In genomic region chr17:47240806-47241205, GRCh38 we compare ENCODE assay signal across 21 cellular contexts. TPM values are rescaled to one million over a fixed set of nuclear protein-coding genes. Genes with fewer than 3 reads are reported as not detected.
DNase-seq lines count a peak whose midpoint lies in the region; ATAC-seq, FAIRE-seq and TF ChIP-seq lines count a peak whose summit lies in the region.
"Had no signal": no experiment of that assay in that cellular context is flagged by ENCODE, and none has a peak within 500 bp of the region (broad histone marks: within the 10 kb centered on the region; RNA-seq: fewer than 3 reads in every experiment).

No MANE protein-coding gene starts in this region.

- POLR2A ChIA-PET in MCF 10A (lab: Yijun Ruan, JAX): interaction anchor here (1.0 to 1.5 kb wide), 2 partner anchors 10 to 11 kb away, joined by 4 to 5 read pairs; no protein-coding TSS in a partner anchor
- POLR2A ChIA-PET in K562 (lab: Yijun Ruan, JAX): interaction anchor here (0.6 to 2.1 kb wide), 6 partner anchors 9 to 574 kb away, joined by 3 to 7 read pairs (median 4); partner anchors contain the start of gene ITGB3

- CTCF ChIA-PET in MCF 10A (lab: Yijun Ruan, JAX) (interaction anchor here (0.5 to 2.5 kb wide), 5 partner anchors 10 to 930 kb away, joined by 3 to 9 read pairs (median 3); no protein-coding TSS in a partner anchor), mammary epithelial cell (lab: Charles Lee; ENCODE audit: low non-redundant PET) (interaction anchor here (0.7 kb wide), 1 partner anchor 35 kb away, joined by 8 read pairs; no protein-coding TSS in a partner anchor), K562 (lab: Yijun Ruan, JAX; ENCODE audit: low intra/inter-chr PET ratio) (no interaction called here)

- H3K18ac ChIP-seq in mesenchymal stem cell (ENCODE audit: low read depth in 1 of 2, low read length in 2 of 2): peak overlapping the region; percentile 4 to 67

- H3K27me3 ChIP-seq in mammary epithelial cell (ENCODE audit: insufficient read depth, low read length) (no peaks in the 10 kb centered on the region), K562 (ENCODE audit: control insufficient read depth in 2 of 2, insufficient read depth in 2 of 2, low read length in 2 of 2) (no peaks in the 10 kb centered on the region), mesenchymal stem cell (ENCODE audit: control insufficient read depth in 1 of 2, insufficient read depth in 1 of 2, low read length in 2 of 2) (no peaks in the 10 kb centered on the region), thoracic aorta (replicated peaks; ENCODE audit: insufficient read depth) (no peaks in the 10 kb centered on the region)
- H3K27me3 ChIP-seq: body of pancreas, left lung had no signal

- H3K27ac Mint-ChIP-seq in MCF 10A (ENCODE audit: low read depth, unreplicated experiment): peak overlapping the region; percentile 75
- no peak overlapping the region for H3K27ac Mint-ChIP-seq in endothelial cell (ENCODE audit: unreplicated experiment)
- H3K27ac Mint-ChIP-seq: T-helper 17 cell, type B pancreatic cell had no signal

- in situ Hi-C loops in mammary epithelial cell (cut with MboI; ENCODE audit: low sequenced_read_pairs in 2 of 2): loop anchor here in 1 of 2 donors (25.0 kb wide), 1 partner anchor 371 kb away; no protein-coding TSS in a partner anchor
- in situ Hi-C loops in K562 (cut with MboI): no loop called here

- peak overlapping the region; percentile 4 to 87 for H2BK12ac ChIP-seq in mesenchymal stem cell (ENCODE audit: low read length in 2 of 2)

- TF ChIP-seq RAD21 in K562 (CRISPR knock-in tag; conservative IDR thresholded peaks at IDR 0.05 in 1 of 2, IDR thresholded peaks at IDR 0.05 in 1 of 2): no peak

- no peaks in the 10 kb centered on the region for H3K36me3 ChIP-seq in mammary epithelial cell (ENCODE audit: insufficient read depth, low read length)
- no peaks in the 10 kb centered on the region for H3K36me3 ChIP-seq in K562 (ENCODE audit: control insufficient read depth, insufficient read depth, low read length)
- H3K36me3 ChIP-seq in mesenchymal stem cell (ENCODE audit: control insufficient read depth in 1 of 2, insufficient read depth in 2 of 2, low read depth in 1 of 2, low read length in 2 of 2): no peaks in the 10 kb centered on the region
- H3K36me3 ChIP-seq in thoracic aorta: no peaks in the 10 kb centered on the region
- H3K36me3 ChIP-seq: left lung had no signal

- H3K4me1 Mint-ChIP-seq in MCF 10A (ENCODE audit: insufficient read depth, unreplicated experiment): peaks cover 17% of the 10 kb centered on the region
- H3K4me1 Mint-ChIP-seq in endothelial cell (ENCODE audit: unreplicated experiment): peaks cover 10% of the 10 kb centered on the region

- TF ChIP-seq EP300 in K562 (IDR thresholded peaks at IDR 0.05; ENCODE audit: low read length): no peak

- TF ChIP-seq POLR2A in K562 (conservative IDR thresholded peaks at IDR 0.05): no peak

- no peak overlapping the region for H2BK15ac ChIP-seq in mesenchymal stem cell (ENCODE audit: low read depth, poor library complexity, severe bottlenecking)

- H4K8ac ChIP-seq in mesenchymal stem cell (ENCODE audit: low read length): peak overlapping the region; percentile 5

- no peak overlapping the region for H3K9ac ChIP-seq in mammary epithelial cell (ENCODE audit: insufficient read depth, low read length)
- H3K9ac ChIP-seq in K562 (ENCODE audit: insufficient read depth in 1 of 2, low read depth in 2 of 2, low read length in 2 of 2): no peak overlapping the region
- H3K9ac ChIP-seq in mesenchymal stem cell (ENCODE audit: low read length): peak overlapping the region; percentile 40

- no peak overlapping the region for H3K27ac ChIP-seq in mammary epithelial cell (ENCODE audit: insufficient read depth, low read depth, low read length)
- peak overlapping the region; percentile 69; the same call in 1 of the 3 replicates for H3K27ac ChIP-seq in K562 (ENCODE audit: extremely low read depth, low read depth, low read length)
- H3K27ac ChIP-seq in mesenchymal stem cell (ENCODE audit: low read length, poor library complexity, severe bottlenecking): peak overlapping the region; percentile 89
- H3K27ac ChIP-seq in thoracic aorta: peak overlapping the region; percentile 85 to 91

- peak overlapping the region in 1 of 2 experiments; percentile 63 for H3K4ac ChIP-seq in mesenchymal stem cell (ENCODE audit: low read depth in 1 of 2, low read length in 2 of 2)

- TF ChIP-seq CTCF in MCF 10A (IDR thresholded peaks at IDR 0.05; ENCODE audit: unreplicated experiment) (no peak), mammary epithelial cell (conservative IDR thresholded peaks at IDR 0.05 in 1 of 2, IDR thresholded peaks at IDR 0.05 in 1 of 2; ENCODE audit: extremely low read depth in 1 of 2, insufficient read depth in 1 of 2, low read depth in 1 of 2, low read length in 2 of 2) (no peak), K562 (IDR thresholded peaks at IDR 0.05 in 2 of 3, conservative IDR thresholded peaks at IDR 0.05 in 1 of 3; ENCODE audit: insufficient read depth in 2 of 3, low read depth in 1 of 3, low read length in 3 of 3) (no peak), thoracic aorta (IDR thresholded peaks at IDR 0.05) (no peak), endothelial cell (IDR thresholded peaks at IDR 0.05; ENCODE audit: unreplicated experiment) (no peak)

- H3K4me2 ChIP-seq in mammary epithelial cell (ENCODE audit: insufficient read depth, low read depth, low read length) (no peak overlapping the region), K562 (ENCODE audit: insufficient read depth, low read length) (no peak overlapping the region; the same call in 1 of the 2 replicates), mesenchymal stem cell (ENCODE audit: low read length, poor library complexity, severe bottlenecking) (no peak overlapping the region)

- peaks cover 4% of the 10 kb centered on the region for H3K9me1 ChIP-seq in K562 (ENCODE audit: control insufficient read depth, insufficient read depth, low read length)

- H3K79me2 ChIP-seq in mammary epithelial cell (ENCODE audit: insufficient read depth, low read length) (no peaks in the 10 kb centered on the region), K562 (ENCODE audit: control insufficient read depth, insufficient read depth, low read length) (no peaks in the 10 kb centered on the region)

- peak; percentile 57 for FAIRE-seq in K562 (lab: Jason Lieb, UNC)
- FAIRE-seq: A204.1 had no signal

- no peaks in the 10 kb centered on the region for H4K20me1 ChIP-seq in mammary epithelial cell (ENCODE audit: insufficient read depth, low read length)
- H4K20me1 ChIP-seq in K562 (replicated peaks; ENCODE audit: control insufficient read depth, insufficient read depth, low read length): no peaks in the 10 kb centered on the region

- intact Hi-C loops in MCF 10A (cut with micrococcal nuclease) (loop anchor here (5.0 kb wide), 1 partner anchor 36 kb away; no protein-coding TSS in a partner anchor), mammary epithelial cell (cut with micrococcal nuclease) (loop anchor here (2.0 kb wide), 1 partner anchor 38 kb away; no protein-coding TSS in a partner anchor), K562 (cut with micrococcal nuclease) (no loop called here)

- H3K9me3 ChIP-seq in mammary epithelial cell (replicated peaks; ENCODE audit: insufficient read depth, low read length) (no peaks in the 10 kb centered on the region), K562 (replicated peaks; ENCODE audit: control insufficient read depth, insufficient read depth, low read depth, low read length) (no peaks in the 10 kb centered on the region; the same call in 1 of the 2 replicates), mesenchymal stem cell (ENCODE audit: control insufficient read depth, low read length) (peaks cover 6% of the 10 kb centered on the region), thoracic aorta (no peaks in the 10 kb centered on the region)
- H3K9me3 ChIP-seq: body of pancreas had no signal

- dilution Hi-C loops in mammary epithelial cell (cut with HindIII; ENCODE audit: low sequenced_read_pairs): no loop called here

- H3K36me3 Mint-ChIP-seq in MCF 10A (ENCODE audit: insufficient read depth, unreplicated experiment) (no peaks in the 10 kb centered on the region), endothelial cell (ENCODE audit: low read depth, unreplicated experiment) (no peaks in the 10 kb centered on the region)
- H3K36me3 Mint-ChIP-seq: CD4-positive, alpha-beta memory T cell; type B pancreatic cell had no signal

- DNase-seq in MCF 10A (ENCODE audit: unreplicated experiment) (no peak), mammary epithelial cell (no peak), K562 (ENCODE audit: extremely low read depth in 1 of 4, low spot score in 3 of 4) (no peak), mesenchymal stem cell (no peak), thoracic aorta (ENCODE audit: low spot score) (no peak), endothelial cell (ENCODE audit: low spot score) (no peak)
- no peak for DNase-seq in activated CD4-positive, alpha-beta T cell treated with anti-CD3 and anti-CD28 coated beads for 48 hours
- DNase-seq in stimulated activated CD4-positive, alpha-beta T cell treated with anti-CD3 and anti-CD28 coated beads, Interleukin-1b, Interleukin-23, amount 100 ng/mL, for 48 hours: no peak
- DNase-seq: activated CD4-positive, alpha-beta T cell treated with anti-CD3 and anti-CD28 coated beads for 1 hour; CD4-positive, alpha-beta memory T cell; EL; left lung; NCI-H526; stimulated activated CD4-positive, alpha-beta T cell treated with anti-CD3 and anti-CD28 coated beads, Interleukin-2, amount 100 ng/mL, for 48 hours; stimulated activated CD8-positive, alpha-beta memory T cell treated with anti-CD3 and anti-CD28 coated beads, Interleukin-4, amount 100 ng/mL, for 48 hours; T-helper 17 cell had no signal

- H3K4me1 ChIP-seq in mammary epithelial cell (ENCODE audit: insufficient read depth, low read length): peaks cover 16% of the 10 kb centered on the region
- peaks cover 20 to 21% of the 10 kb centered on the region in 2 experiments for H3K4me1 ChIP-seq in K562 (replicated peaks in 1 of 2; ENCODE audit: control insufficient read depth in 2 of 2, insufficient read depth in 2 of 2, low read length in 2 of 2)
- peaks cover 29% of the 10 kb centered on the region for H3K4me1 ChIP-seq in mesenchymal stem cell (ENCODE audit: control insufficient read depth, insufficient read depth, low read depth, low read length)
- H3K4me1 ChIP-seq in thoracic aorta (ENCODE audit: control insufficient read depth in 1 of 2, low read depth in 2 of 2): peaks cover 8 to 25% of the 10 kb centered on the region in 2 donors
- H3K4me1 ChIP-seq: body of pancreas had no signal

- no peak overlapping the region for H3K14ac ChIP-seq in mesenchymal stem cell (ENCODE audit: low read length in 2 of 2)

- ATAC-seq in K562 (0 out of 3 replicates have a peak, but pooled peaks have one; percentile 22), thoracic aorta (ENCODE audit: insufficient number of reproducible peaks, low FRiP score, low read depth) (no peak)
- ATAC-seq: T-helper 17 cell had no signal

- BruUV-seq in MCF 10A (replicated peaks; lab: Mats Ljungman, UMichigan): no TSS peak
- no TSS peak for BruUV-seq in mammary epithelial cell (replicated peaks; lab: Mats Ljungman, UMichigan)
- no TSS peak for BruUV-seq in K562 (replicated peaks; lab: Mats Ljungman, UMichigan)

- H2AFZ ChIP-seq in mammary epithelial cell (ENCODE audit: low read depth, low read length) (no peak overlapping the region), K562 (ENCODE audit: low read depth, low read length) (peak overlapping the region; percentile 98), mesenchymal stem cell (ENCODE audit: low read depth, low read length) (no peak overlapping the region)

- H2BK120ac ChIP-seq in mesenchymal stem cell (ENCODE audit: low read depth, low read length): peak overlapping the region; percentile 54

- H3K4me3 Mint-ChIP-seq in MCF 10A (ENCODE audit: unreplicated experiment): no peak overlapping the region
- no peak overlapping the region for H3K4me3 Mint-ChIP-seq in endothelial cell (ENCODE audit: unreplicated experiment)
- H3K4me3 Mint-ChIP-seq: CD4-positive, alpha-beta memory T cell; T-helper 17 cell; type B pancreatic cell had no signal

- H2BK5ac ChIP-seq in mesenchymal stem cell (ENCODE audit: low read depth, low read length, poor library complexity, severe bottlenecking): peak overlapping the region; percentile 68

- no peak overlapping the region for H3K23ac ChIP-seq in mesenchymal stem cell (ENCODE audit: low read length in 2 of 2)

- H4K91ac ChIP-seq in mesenchymal stem cell (ENCODE audit: low read length): peak overlapping the region; percentile 77

- H2AK5ac ChIP-seq in mesenchymal stem cell (ENCODE audit: low read length, severe bottlenecking): peak overlapping the region; percentile 92

- H3K9me3 Mint-ChIP-seq in MCF 10A (ENCODE audit: unreplicated experiment) (no peaks in the 10 kb centered on the region), endothelial cell (ENCODE audit: unreplicated experiment) (no peaks in the 10 kb centered on the region)
- H3K9me3 Mint-ChIP-seq: type B pancreatic cell had no signal

- no peak overlapping the region for H3K4me3 ChIP-seq in mammary epithelial cell (replicated peaks in 1 of 3; ENCODE audit: insufficient read depth in 1 of 3, low read depth in 2 of 3, low read length in 3 of 3)
- no peak overlapping the region for H3K4me3 ChIP-seq in K562
- H3K4me3 ChIP-seq in mesenchymal stem cell (ENCODE audit: insufficient read depth in 1 of 2, low read depth in 1 of 2, low read length in 2 of 2): no peak overlapping the region
- H3K4me3 ChIP-seq in thoracic aorta: no peak overlapping the region
- H3K4me3 ChIP-seq: body of pancreas, left lung had no signal

- H3K27me3 Mint-ChIP-seq in MCF 10A (ENCODE audit: insufficient read depth, unreplicated experiment) (no peaks in the 10 kb centered on the region), endothelial cell (ENCODE audit: unreplicated experiment) (peaks cover 2% of the 10 kb centered on the region)

- whole genome bisulfite sequencing in mammary epithelial cell (ENCODE audit: low coverage, missing lambda C conversion rate): 91% methylated on average over 2 of the region's 3 CpGs
- 38% methylated on average over 3 of the region's 3 CpGs for WGBS in K562 (ENCODE audit: insufficient coverage, low coverage, missing lambda C conversion rate)
- 79% methylated on average over 2 of the region's 3 CpGs for WGBS in mesenchymal stem cell

- H3K79me1 ChIP-seq in mesenchymal stem cell (replicated peaks; ENCODE audit: low read length, poor library complexity, severe bottlenecking): no peaks in the 10 kb centered on the region

RNA-seq across cellular contexts. Expression of gene ITGB3, which starts 12.8 kb away (rescaled TPM):
- total RNA-seq in MCF 10A (2022) (0.98 and 1.1 TPM in 2 replicates), mammary epithelial cell (10 to 100 TPM in 1 of 2 donors, 1 to 10 TPM in 1; 1.3 to 28.7 TPM), K562 (2014; rRNA removed) (0.45 and 0.54 TPM in 2 replicates), K562 (2014; rRNA removed; fragmentation: Illumina TruSeq; extraction: Trizol) (0.47 and 0.99 TPM in 2 replicates), K562 (2015; rRNA removed; fragmentation: Illumina TruSeq; extraction: Trizol) (0.30 and 0.62 TPM in 2 replicates), K562 (2021) (0.84 and 0.92 TPM in 2 replicates), thoracic aorta (100 to 1,000 TPM in 1 of 2 donors, 10 to 100 TPM in 1; 68.1 to 197 TPM), endothelial cell (ENCODE audit: unreplicated experiment) (not detected)
- polyA plus RNA-seq in mammary epithelial cell (0.20 TPM), K562 (2011; rRNA removed) (1.1 and 2.6 TPM in 2 replicates), K562 (2014; fragmentation: Illumina TruSeq; extraction: Trizol) (0.60 and 0.62 TPM in 2 replicates), K562 (2014; fragmentation: Nextera tagmentation; extraction: Ambion mirVana) (under 1 TPM in 1 of 2 experiments, not detected in 1; 0.08 TPM), K562 (2014; rRNA removed) (0.32 and 0.62 TPM in 2 replicates)
- polyA minus RNA-seq in mammary epithelial cell: not detected
- total RNA-seq in K562 (2011; cell fraction: chromatin; rRNA removed; ENCODE audit: low replicate concordance): 3.2 and 6.2 TPM in 2 replicates
- total RNA-seq in K562 (2011; cell fraction: nucleolus; rRNA removed): 2.8 and 4.7 TPM in 2 replicates
- total RNA-seq in K562 (2011; cell fraction: nucleoplasm; rRNA removed): 3.4 and 4.4 TPM in 2 replicates
- polyA plus RNA-seq in K562 (2011; cell fraction: cytosol; rRNA removed): 1.0 and 1.9 TPM in 2 replicates
- 0.95 and 3.2 TPM in 2 replicates for polyA plus RNA-seq in K562 (2011; cell fraction: nucleus; rRNA removed)
- 0.73 and 1.0 TPM in 2 replicates for polyA plus RNA-seq in K562 (2012)
- polyA minus RNA-seq in K562 (2011; rRNA and poly(A)+ RNA removed): 1.8 and 6.9 TPM in 2 replicates
- 0.64 and 3.1 TPM in 2 replicates for polyA minus RNA-seq in K562 (2011; cell fraction: cytosol; rRNA and poly(A)+ RNA removed)
- 1.2 and 1.6 TPM in 2 replicates for polyA minus RNA-seq in K562 (2011; cell fraction: nucleus; rRNA and poly(A)+ RNA removed)
- 11.3 TPM for polyA plus RNA-seq in mesenchymal stem cell (2013, experiment 1 of 2)
- polyA plus RNA-seq in mesenchymal stem cell (2013, experiment 2 of 2): 11.3 TPM
- total RNA-seq: CD4-positive, alpha-beta memory T cell had no signal
- polyA plus RNA-seq: CD4-positive, alpha-beta memory T cell; neural cell had no signal

RNA-seq across cellular contexts. Expression of gene MYL4, which starts 31.7 kb away (rescaled TPM):
- total RNA-seq in MCF 10A (2022) (not detected in 2 replicates), mammary epithelial cell (not detected), K562 (2014; rRNA removed) (170 and 213 TPM in 2 replicates), K562 (2014; rRNA removed; fragmentation: Illumina TruSeq; extraction: Trizol) (83.5 and 117 TPM in 2 replicates), K562 (2015; rRNA removed; fragmentation: Illumina TruSeq; extraction: Trizol) (149 TPM in 2 replicates), K562 (2021) (177 and 183 TPM in 2 replicates), thoracic aorta (not detected), endothelial cell (ENCODE audit: unreplicated experiment) (2.2 TPM)
- polyA plus RNA-seq in mammary epithelial cell (not detected), K562 (2011; rRNA removed) (221 and 324 TPM in 2 replicates), K562 (2014; fragmentation: Illumina TruSeq; extraction: Trizol) (252 and 284 TPM in 2 replicates), K562 (2014; fragmentation: Nextera tagmentation; extraction: Ambion mirVana) (100 to 1,000 TPM; 287 to 423 TPM), K562 (2014; rRNA removed) (319 and 378 TPM in 2 replicates)
- not detected for polyA minus RNA-seq in mammary epithelial cell
- total RNA-seq in K562 (2011; cell fraction: chromatin; rRNA removed; ENCODE audit: low replicate concordance): 69.7 and 135 TPM in 2 replicates
- 127 and 133 TPM in 2 replicates for total RNA-seq in K562 (2011; cell fraction: nucleolus; rRNA removed)
- 109 and 110 TPM in 2 replicates for total RNA-seq in K562 (2011; cell fraction: nucleoplasm; rRNA removed)
- 287 and 309 TPM in 2 replicates for polyA plus RNA-seq in K562 (2011; cell fraction: cytosol; rRNA removed)
- 346 and 397 TPM in 2 replicates for polyA plus RNA-seq in K562 (2011; cell fraction: nucleus; rRNA removed)
- 170 and 179 TPM in 2 replicates for polyA plus RNA-seq in K562 (2012)
- 90.7 and 106 TPM in 2 replicates for polyA minus RNA-seq in K562 (2011; rRNA and poly(A)+ RNA removed)
- 34.9 and 40.8 TPM in 2 replicates for polyA minus RNA-seq in K562 (2011; cell fraction: cytosol; rRNA and poly(A)+ RNA removed)
- polyA minus RNA-seq in K562 (2011; cell fraction: nucleus; rRNA and poly(A)+ RNA removed): 29.5 and 45.3 TPM in 2 replicates
- 0.22 TPM for polyA plus RNA-seq in mesenchymal stem cell (2013, experiment 1 of 2)
- 0.14 TPM for polyA plus RNA-seq in mesenchymal stem cell (2013, experiment 2 of 2)
- total RNA-seq: body of pancreas; CD4-positive, alpha-beta memory T cell; RPMI7951; T-helper 17 cell had no signal
- polyA plus RNA-seq: CD4-positive, alpha-beta memory T cell; neural cell had no signal

RNA-seq across cellular contexts. Expression of gene CDC27, which starts 51.7 kb away (rescaled TPM):
- 141 and 143 TPM in 2 replicates for total RNA-seq in MCF 10A (2022)
- total RNA-seq in mammary epithelial cell: 100 to 1,000 TPM in 1 of 2 donors, 10 to 100 TPM in 1; 80.7 to 128 TPM
- 84.5 TPM for polyA plus RNA-seq in mammary epithelial cell
- 155 TPM for polyA minus RNA-seq in mammary epithelial cell
- total RNA-seq in K562 (2011; cell fraction: chromatin; rRNA removed; ENCODE audit: low replicate concordance): 143 and 304 TPM in 2 replicates
- 50.0 and 59.6 TPM in 2 replicates for total RNA-seq in K562 (2011; cell fraction: nucleolus; rRNA removed)
- 94.1 and 102 TPM in 2 replicates for total RNA-seq in K562 (2011; cell fraction: nucleoplasm; rRNA removed)
- total RNA-seq in K562 (2014; rRNA removed): 79.5 and 81.0 TPM in 2 replicates
- 102 and 118 TPM in 2 replicates for total RNA-seq in K562 (2014; rRNA removed; fragmentation: Illumina TruSeq; extraction: Trizol)
- total RNA-seq in K562 (2015; rRNA removed; fragmentation: Illumina TruSeq; extraction: Trizol): 83.0 and 94.1 TPM in 2 replicates
- total RNA-seq in K562 (2021): 117 and 119 TPM in 2 replicates
- 119 and 155 TPM in 2 replicates for polyA plus RNA-seq in K562 (2011; rRNA removed)
- 67.7 and 77.1 TPM in 2 replicates for polyA plus RNA-seq in K562 (2011; cell fraction: cytosol; rRNA removed)
- polyA plus RNA-seq in K562 (2011; cell fraction: nucleus; rRNA removed): 118 and 164 TPM in 2 replicates
- polyA plus RNA-seq in K562 (2012): 36.5 and 85.2 TPM in 2 replicates
- 94.1 and 104 TPM in 2 replicates for polyA plus RNA-seq in K562 (2014; fragmentation: Illumina TruSeq; extraction: Trizol)
- 10 to 100 TPM; 28.6 to 34.5 TPM for polyA plus RNA-seq in K562 (2014; fragmentation: Nextera tagmentation; extraction: Ambion mirVana)
- polyA plus RNA-seq in K562 (2014; rRNA removed): 41.9 and 48.3 TPM in 2 replicates
- polyA minus RNA-seq in K562 (2011; rRNA and poly(A)+ RNA removed): 353 and 364 TPM in 2 replicates
- 95.5 and 126 TPM in 2 replicates for polyA minus RNA-seq in K562 (2011; cell fraction: cytosol; rRNA and poly(A)+ RNA removed)
- 34.6 and 86.0 TPM in 2 replicates for polyA minus RNA-seq in K562 (2011; cell fraction: nucleus; rRNA and poly(A)+ RNA removed)
- polyA plus RNA-seq in mesenchymal stem cell (2013, experiment 1 of 2): 59.1 TPM
- 61.1 TPM for polyA plus RNA-seq in mesenchymal stem cell (2013, experiment 2 of 2)
- 10 to 100 TPM; 66.0 to 69.2 TPM for total RNA-seq in thoracic aorta
- 108 TPM for total RNA-seq in endothelial cell (ENCODE audit: unreplicated experiment)

Comparison
In these comparisons a context has a peak if more than half of its experiments do, and no peak if none do; other contexts are left out.
1. RNA of gene MYL4, which starts 31.7 kb away (total RNA-seq): 69.7 to 213 TPM in K562; 2.2 TPM in endothelial cell (single experiment), not detected in thoracic aorta, not detected in MCF 10A and not detected in mammary epithelial cell; every median in the first group is over 10 times any median in the second.